4 cellular contexts compared by ENCODE assay signal in the genomic region with DNA sequence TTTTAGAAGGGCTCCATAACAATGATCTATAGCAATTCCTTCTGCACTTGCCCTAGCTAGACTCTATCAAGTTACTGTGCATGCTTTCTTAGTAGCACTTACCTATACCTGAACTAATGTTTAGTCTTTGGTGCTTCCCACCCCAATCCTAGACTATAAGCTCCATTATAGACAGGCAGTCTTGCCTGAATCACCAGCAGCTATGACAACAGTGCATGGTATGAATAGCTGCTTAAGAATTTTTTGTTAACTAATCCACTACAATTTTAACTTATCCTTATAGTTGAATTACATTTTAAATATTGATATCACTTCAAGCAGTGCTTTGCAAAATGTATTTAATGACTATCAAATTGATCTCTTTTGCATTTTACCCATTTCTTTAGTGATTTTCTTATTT.
"Had no signal": no experiment of that assay in that cellular context is flagged by ENCODE, and none has a peak within 500 bp of the region (broad histone marks: within the 10 kb centered on the region; RNA-seq: fewer than 3 reads in every experiment).

No MANE protein-coding gene starts in this region.

- H2AFZ ChIP-seq: GM23338 had no signal

- H3K4me3 ChIP-seq: GM23338 had no signal

- ATAC-seq: GM23338 had no signal

- DNase-seq: H9, HCEC 1CT, KBM-7 had no signal

- H3K4me2 ChIP-seq: GM23338 had no signal
